Comparison of ENCODE assay signal across 17 cellular contexts in the genomic region with DNA sequence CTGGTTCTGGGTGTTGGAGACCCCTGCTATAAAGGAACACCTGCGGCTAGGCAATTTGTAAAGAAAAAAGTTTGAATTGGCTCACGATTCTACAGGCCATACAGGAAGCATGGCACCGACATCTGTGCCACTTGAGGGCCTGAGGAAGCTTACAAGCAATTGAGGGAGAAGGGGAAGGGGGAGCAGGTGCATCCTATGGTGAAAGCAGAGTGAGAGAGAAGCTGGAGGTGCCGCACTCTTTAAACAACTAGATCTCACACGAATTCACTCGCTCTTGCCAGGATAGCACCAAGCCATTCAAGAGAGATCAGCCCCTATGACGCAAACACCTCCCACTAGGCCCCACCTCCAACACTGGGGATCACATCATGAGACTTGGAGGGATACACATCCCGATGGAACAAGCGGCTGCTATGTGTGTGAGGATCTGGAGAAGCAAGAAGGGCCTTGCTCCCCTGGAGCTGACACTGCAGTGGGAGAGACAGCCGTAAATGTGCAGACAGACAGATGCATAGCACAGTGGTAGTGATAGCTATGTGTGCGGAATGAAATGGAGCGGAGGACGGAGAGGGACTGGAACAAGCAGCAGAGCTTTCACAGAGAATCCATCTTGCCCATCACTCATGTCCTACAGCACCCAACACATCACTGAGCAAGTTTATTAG.
"Had no signal": no experiment of that assay in that cellular context is flagged by ENCODE, and none has a peak within 500 bp of the region (broad histone marks: within the 10 kb centered on the region; RNA-seq: fewer than 3 reads in every experiment).

No MANE protein-coding gene starts in this region.

- H3K36me3 ChIP-seq: ovary, stomach, upper lobe of left lung had no signal

- DNase-seq: activated CD4-positive, alpha-beta T cell treated with anti-CD3 and anti-CD28 coated beads for 36 hours; activated CD4-positive, alpha-beta T cell treated with anti-CD3 and anti-CD28 coated beads, Interleukin-2, amount 50 U/mL, for 48 hours; activated gamma-delta T cell treated with Interleukin-2 at 50 U/mL for 16 hours; activated T-cell treated with anti-CD3 and anti-CD28 coated beads for 4 hours; dermis blood vessel endothelial cell; effector memory CD4-positive, alpha-beta T cell; mucosa of descending colon; naive B cell; ovary; stimulated activated CD4-positive, alpha-beta T cell treated with anti-CD3 and anti-CD28 coated beads, Interleukin-4, amount 100 ng/mL, for 24 hours; stomach; upper lobe of left lung had no signal

- H3K4me3 ChIP-seq: mucosa of descending colon, ovary, smooth muscle cell, stomach, upper lobe of left lung had no signal

- ATAC-seq: activated CD4-positive, alpha-beta T cell treated with anti-CD3 and anti-CD28 coated beads for 36 hours; activated naive CD4-positive, alpha-beta T cell treated with anti-CD3 and anti-CD28 coated beads, Interleukin-2, amount 50 U/mL, for 72 hours; mucosa of descending colon; sciatic nerve; stimulated activated effector memory CD8-positive, alpha-beta T cell treated with anti-CD3 and anti-CD28 coated beads, Interleukin-12 subunit alpha, Interleukin-12 subunit beta, amount 100 ng/mL, for 72 hours; WTC11 had no signal

- H3K4me1 ChIP-seq: upper lobe of left lung had no signal

- H3K27me3 ChIP-seq: ovary, upper lobe of left lung had no signal

- H3K27ac ChIP-seq: ovary, stomach, upper lobe of left lung had no signal

- H3K9me3 ChIP-seq: mucosa of descending colon, ovary, stomach, upper lobe of left lung had no signal
